20 cellular contexts compared by ENCODE assay signal in the genomic region with DNA sequence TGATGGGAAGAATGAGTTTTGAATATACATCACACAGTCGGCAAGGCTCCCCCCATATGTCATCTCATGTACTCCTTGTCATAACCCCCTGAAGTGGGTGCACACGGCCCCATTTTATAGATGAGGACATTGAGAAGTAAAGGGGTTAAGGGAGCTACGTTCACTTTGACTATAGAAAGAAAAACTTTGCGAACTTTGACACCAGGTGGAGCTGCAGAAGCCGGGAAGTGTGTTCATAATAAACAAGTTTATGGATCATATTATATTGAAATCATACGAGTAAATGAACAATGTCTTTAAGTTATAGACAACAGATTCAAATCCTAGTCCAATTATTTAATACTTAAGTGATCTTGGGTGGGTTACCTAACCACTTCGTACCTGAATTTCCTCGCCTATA.
"Had no signal": no experiment of that assay in that cellular context is flagged by ENCODE, and none has a peak within 500 bp of the region (broad histone marks: within the 10 kb centered on the region; RNA-seq: fewer than 3 reads in every experiment).

No MANE protein-coding gene starts in this region.

- H3K27ac ChIP-seq: colonic mucosa, prostate gland, right atrium auricular region, sigmoid colon, stomach, thyroid gland, vagina had no signal

- H3K4me3 ChIP-seq: colonic mucosa, lung, prostate gland, right atrium auricular region, sigmoid colon, stomach, thyroid gland, vagina had no signal

- H3K36me3 ChIP-seq: colonic mucosa, prostate gland, right atrium auricular region, sigmoid colon, stomach, thyroid gland, vagina had no signal

- H3K4me1 ChIP-seq: colonic mucosa, prostate gland, right atrium auricular region, sigmoid colon, stomach, thyroid gland, vagina had no signal

- H3K27me3 ChIP-seq: colonic mucosa, right atrium auricular region, sigmoid colon, stomach, thyroid gland, vagina had no signal

- DNase-seq: colonic mucosa; effector CD8-positive, alpha-beta T cell; hypothalamus; immature natural killer cell; islet precursor cell; kidney glomerular epithelial cell; naive thymus-derived CD8-positive, alpha-beta T cell; nephron progenitor cell; nucleus accumbens; sigmoid colon; stimulated activated CD4-positive, alpha-beta T cell treated with anti-CD3 and anti-CD28 coated beads, Interleukin-2, amount 100 ng/mL, for 24 hours; stimulated activated CD4-positive, alpha-beta T cell treated with anti-CD3 and anti-CD28 coated beads, Interleukin-4, amount 100 ng/mL, for 24 hours; stimulated activated naive CD4-positive, alpha-beta T cell treated with Interleukin-2 at 50 U/mL for 16 hours; stomach; thyroid gland had no signal

- ATAC-seq: naive thymus-derived CD8-positive, alpha-beta T cell; stimulated activated effector memory CD8-positive, alpha-beta T cell treated with anti-CD3 and anti-CD28 coated beads, Interleukin-12 subunit alpha, Interleukin-12 subunit beta, amount 100 ng/mL, for 72 hours had no signal

- H3K9me3 ChIP-seq: colonic mucosa, prostate gland, right atrium auricular region, sigmoid colon, thyroid gland, vagina had no signal
